10 cellular contexts compared by ENCODE assay signal in genomic region chr6:117138920-117139319, GRCh38.
"Had no signal": no experiment of that assay in that cellular context is flagged by ENCODE, and none has a peak within 500 bp of the region (broad histone marks: within the 10 kb centered on the region; RNA-seq: fewer than 3 reads in every experiment).

No MANE protein-coding gene starts in this region.

- H3K4me3 ChIP-seq: adrenal gland, body of pancreas, dorsolateral prefrontal cortex, esophagus muscularis mucosa, left lung, upper lobe of right lung had no signal

- ATAC-seq: body of pancreas; left lung; naive thymus-derived CD8-positive, alpha-beta T cell; upper lobe of right lung had no signal

- H3K36me3 ChIP-seq: adrenal gland, esophagus muscularis mucosa, left lung, upper lobe of right lung had no signal

- H3K27ac ChIP-seq: adrenal gland, body of pancreas, esophagus muscularis mucosa, left lung, upper lobe of right lung had no signal

- H3K4me1 ChIP-seq: adrenal gland, left lung, upper lobe of right lung had no signal

- DNase-seq: activated naive CD4-positive, alpha-beta T cell treated with anti-CD3 and anti-CD28 coated beads, Interleukin-2, amount 50 U/mL, for 16 hours; dorsolateral prefrontal cortex; head of caudate nucleus; left lung; naive thymus-derived CD8-positive, alpha-beta T cell; stimulated activated CD4-positive, alpha-beta T cell treated with anti-CD3 and anti-CD28 coated beads, Interleukin-4, amount 100 ng/mL, for 24 hours; upper lobe of right lung had no signal

- H3K27me3 ChIP-seq: adrenal gland, body of pancreas, dorsolateral prefrontal cortex, esophagus muscularis mucosa, left lung, upper lobe of right lung had no signal

- H3K9me3 ChIP-seq: adrenal gland, body of pancreas, esophagus muscularis mucosa, left lung, upper lobe of right lung had no signal
